In the genomic region with DNA sequence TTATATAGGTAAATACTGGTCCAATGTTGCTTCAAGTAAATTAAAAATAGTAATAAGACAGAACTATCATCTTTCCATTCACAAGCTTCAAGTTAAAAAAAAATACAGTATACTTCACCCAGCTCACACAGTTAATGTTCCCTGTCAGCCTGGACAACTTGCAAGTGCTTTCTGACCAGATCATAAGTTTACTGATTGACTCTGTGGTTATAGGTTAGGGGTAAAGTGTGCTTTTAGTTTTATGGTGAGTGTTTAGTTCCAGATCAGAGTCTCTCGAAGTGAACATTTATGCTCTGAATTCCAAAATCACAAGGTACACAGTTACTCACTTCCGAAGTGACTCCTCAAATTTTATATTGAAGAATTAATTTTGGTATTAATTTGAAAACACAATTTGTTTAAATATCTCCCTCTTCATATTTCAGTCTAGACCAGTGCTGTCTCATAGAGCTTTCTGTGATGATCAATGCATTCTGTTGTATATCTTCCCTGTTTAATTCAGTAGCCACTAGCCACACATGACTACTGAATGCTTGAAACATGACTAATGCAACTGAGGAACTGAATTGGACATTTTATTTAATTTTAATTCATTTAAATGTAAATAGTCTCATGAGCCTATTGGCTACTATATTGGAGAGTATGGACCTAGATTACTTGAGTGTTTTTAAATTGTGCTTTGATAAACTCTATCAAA, we compare ENCODE assay signal across 2 cellular contexts.
A peak's percentile ranks its signal among the peaks of the same experiment; 100 is the strongest.
TF ChIP-seq lines count a peak whose summit lies in the region.

No MANE protein-coding gene starts in this region.

TF ChIP-seq in SK-N-SH treated with all-trans-retinoic acid at 6 μM for 48 hours, 23 proteins besides CTCF, POLR2A, EP300 and RAD21 (continued from another document):
- TF ChIP-seq, protein P1, sequence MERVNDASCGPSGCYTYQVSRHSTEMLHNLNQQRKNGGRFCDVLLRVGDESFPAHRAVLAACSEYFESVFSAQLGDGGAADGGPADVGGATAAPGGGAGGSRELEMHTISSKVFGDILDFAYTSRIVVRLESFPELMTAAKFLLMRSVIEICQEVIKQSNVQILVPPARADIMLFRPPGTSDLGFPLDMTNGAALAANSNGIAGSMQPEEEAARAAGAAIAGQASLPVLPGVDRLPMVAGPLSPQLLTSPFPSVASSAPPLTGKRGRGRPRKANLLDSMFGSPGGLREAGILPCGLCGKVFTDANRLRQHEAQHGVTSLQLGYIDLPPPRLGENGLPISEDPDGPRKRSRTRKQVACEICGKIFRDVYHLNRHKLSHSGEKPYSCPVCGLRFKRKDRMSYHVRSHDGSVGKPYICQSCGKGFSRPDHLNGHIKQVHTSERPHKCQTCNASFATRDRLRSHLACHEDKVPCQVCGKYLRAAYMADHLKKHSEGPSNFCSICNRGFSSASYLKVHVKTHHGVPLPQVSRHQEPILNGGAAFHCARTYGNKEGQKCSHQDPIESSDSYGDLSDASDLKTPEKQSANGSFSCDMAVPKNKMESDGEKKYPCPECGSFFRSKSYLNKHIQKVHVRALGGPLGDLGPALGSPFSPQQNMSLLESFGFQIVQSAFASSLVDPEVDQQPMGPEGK (CRISPR knock-in tag; IDR thresholded peaks at IDR 0.05; ENCODE audit: borderline replicate concordance), result no peak
- peak; percentile 15; the same call in 1 of the 2 replicates for TF ChIP-seq ISL1 (CRISPR knock-in tag; IDR thresholded peaks at IDR 0.05)
- no peak for TF ChIP-seq CSDC2 (CRISPR knock-in tag; IDR thresholded peaks at IDR 0.05)

TF ChIP-seq in SK-N-SH, 30 proteins besides CTCF, POLR2A, EP300 and RAD21 (continued from another document):
- TF ChIP-seq, protein P2, sequence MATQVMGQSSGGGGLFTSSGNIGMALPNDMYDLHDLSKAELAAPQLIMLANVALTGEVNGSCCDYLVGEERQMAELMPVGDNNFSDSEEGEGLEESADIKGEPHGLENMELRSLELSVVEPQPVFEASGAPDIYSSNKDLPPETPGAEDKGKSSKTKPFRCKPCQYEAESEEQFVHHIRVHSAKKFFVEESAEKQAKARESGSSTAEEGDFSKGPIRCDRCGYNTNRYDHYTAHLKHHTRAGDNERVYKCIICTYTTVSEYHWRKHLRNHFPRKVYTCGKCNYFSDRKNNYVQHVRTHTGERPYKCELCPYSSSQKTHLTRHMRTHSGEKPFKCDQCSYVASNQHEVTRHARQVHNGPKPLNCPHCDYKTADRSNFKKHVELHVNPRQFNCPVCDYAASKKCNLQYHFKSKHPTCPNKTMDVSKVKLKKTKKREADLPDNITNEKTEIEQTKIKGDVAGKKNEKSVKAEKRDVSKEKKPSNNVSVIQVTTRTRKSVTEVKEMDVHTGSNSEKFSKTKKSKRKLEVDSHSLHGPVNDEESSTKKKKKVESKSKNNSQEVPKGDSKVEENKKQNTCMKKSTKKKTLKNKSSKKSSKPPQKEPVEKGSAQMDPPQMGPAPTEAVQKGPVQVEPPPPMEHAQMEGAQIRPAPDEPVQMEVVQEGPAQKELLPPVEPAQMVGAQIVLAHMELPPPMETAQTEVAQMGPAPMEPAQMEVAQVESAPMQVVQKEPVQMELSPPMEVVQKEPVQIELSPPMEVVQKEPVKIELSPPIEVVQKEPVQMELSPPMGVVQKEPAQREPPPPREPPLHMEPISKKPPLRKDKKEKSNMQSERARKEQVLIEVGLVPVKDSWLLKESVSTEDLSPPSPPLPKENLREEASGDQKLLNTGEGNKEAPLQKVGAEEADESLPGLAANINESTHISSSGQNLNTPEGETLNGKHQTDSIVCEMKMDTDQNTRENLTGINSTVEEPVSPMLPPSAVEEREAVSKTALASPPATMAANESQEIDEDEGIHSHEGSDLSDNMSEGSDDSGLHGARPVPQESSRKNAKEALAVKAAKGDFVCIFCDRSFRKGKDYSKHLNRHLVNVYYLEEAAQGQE (IDR thresholded peaks at IDR 0.05; ENCODE audit: low read depth, low read length), result no peak
- TF ChIP-seq SIN3A (IDR thresholded peaks at IDR 0.05; ENCODE audit: borderline replicate concordance, low read depth, low read length) (no peak), PBX3 (IDR thresholded peaks at IDR 0.05) (no peak), GABPA (IDR thresholded peaks at IDR 0.05; ENCODE audit: low read depth) (no peak), TCF12 (IDR thresholded peaks at IDR 0.05) (no peak), RFX5 (IDR thresholded peaks at IDR 0.05; ENCODE audit: low read length) (no peak)
TF ChIP-seq in SK-N-SH: peak in this region for 0.
